In the genomic region with DNA sequence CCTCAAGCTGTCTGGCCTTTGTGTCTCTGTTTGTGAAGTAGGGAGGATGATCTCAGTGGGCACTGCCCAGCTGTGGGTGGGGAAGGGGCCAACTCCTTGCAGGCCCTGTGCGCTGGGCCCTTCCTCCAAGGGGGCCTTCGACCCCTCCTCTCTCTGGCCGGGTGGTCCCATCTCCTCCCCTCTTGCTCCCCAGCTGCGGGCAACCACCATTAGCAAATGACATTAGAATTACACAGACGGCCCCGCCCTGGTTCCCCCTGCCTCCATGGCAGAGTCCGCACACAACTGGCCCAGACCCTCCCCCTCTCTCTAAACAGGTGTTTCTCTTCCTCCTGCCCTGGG, we compare ENCODE assay signal across 2 cellular contexts.
TF ChIP-seq lines count a peak whose summit lies in the region.

No MANE protein-coding gene starts in this region.

TF ChIP-seq in GM23338, 12 proteins besides CTCF, POLR2A, EP300 and RAD21:
- TF ChIP-seq NANOG (IDR thresholded peaks at IDR 0.05; ENCODE audit: borderline replicate concordance): no peak
- no peak for TF ChIP-seq EZH2 (IDR thresholded peaks at IDR 0.05; ENCODE audit: low read depth, unreplicated experiment)
- TF ChIP-seq ZNF462 (CRISPR knock-in tag; IDR thresholded peaks at IDR 0.05): no peak
- TF ChIP-seq REST (IDR thresholded peaks at IDR 0.05; ENCODE audit: unreplicated experiment): no peak
- TF ChIP-seq CREB1 (CRISPR knock-in tag; IDR thresholded peaks at IDR 0.05; ENCODE audit: low read depth): no peak
- TF ChIP-seq EZH2phosphoT487 (IDR thresholded peaks at IDR 0.05; ENCODE audit: unreplicated experiment): no peak
- TF ChIP-seq STAT1 (IDR thresholded peaks at IDR 0.05; ENCODE audit: unreplicated experiment): no peak
- TF ChIP-seq, protein P1, sequence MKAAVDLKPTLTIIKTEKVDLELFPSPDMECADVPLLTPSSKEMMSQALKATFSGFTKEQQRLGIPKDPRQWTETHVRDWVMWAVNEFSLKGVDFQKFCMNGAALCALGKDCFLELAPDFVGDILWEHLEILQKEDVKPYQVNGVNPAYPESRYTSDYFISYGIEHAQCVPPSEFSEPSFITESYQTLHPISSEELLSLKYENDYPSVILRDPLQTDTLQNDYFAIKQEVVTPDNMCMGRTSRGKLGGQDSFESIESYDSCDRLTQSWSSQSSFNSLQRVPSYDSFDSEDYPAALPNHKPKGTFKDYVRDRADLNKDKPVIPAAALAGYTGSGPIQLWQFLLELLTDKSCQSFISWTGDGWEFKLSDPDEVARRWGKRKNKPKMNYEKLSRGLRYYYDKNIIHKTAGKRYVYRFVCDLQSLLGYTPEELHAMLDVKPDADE (IDR thresholded peaks at IDR 0.05): no peak

TF ChIP-seq in K562, 482 proteins besides CTCF, POLR2A, EP300 and RAD21:
- no peak for TF ChIP-seq ID3 (CRISPR knock-in tag; IDR thresholded peaks at IDR 0.05)
- TF ChIP-seq ID3 (tag; IDR thresholded peaks at IDR 0.05): no peak
